ENCODE assay signal across 20 cellular contexts in the genomic region with DNA sequence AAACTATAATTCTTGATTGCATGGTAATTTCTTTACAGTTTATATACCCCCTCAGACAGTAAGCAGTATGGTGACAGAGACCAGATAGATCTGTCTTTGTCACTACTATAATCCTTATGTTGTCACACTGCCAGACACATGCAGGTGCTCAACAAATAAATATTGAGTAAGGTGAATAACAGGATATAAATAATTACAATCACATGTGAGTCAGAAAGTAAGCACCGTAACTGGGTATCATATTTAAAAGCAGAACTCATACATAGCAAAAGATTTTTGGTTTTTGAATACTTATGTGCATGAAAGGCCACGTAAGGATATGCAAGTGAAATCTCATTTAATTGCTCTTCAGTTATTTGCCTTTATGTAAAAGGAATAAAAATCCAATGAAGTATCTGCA.
"Had no signal": no experiment of that assay in that cellular context is flagged by ENCODE, and none has a peak within 500 bp of the region (broad histone marks: within the 10 kb centered on the region; RNA-seq: fewer than 3 reads in every experiment).

No MANE protein-coding gene starts in this region.

- DNase-seq: activated CD4-positive, alpha-beta T cell treated with anti-CD3 and anti-CD28 coated beads for 48 hours; activated CD4-positive, alpha-beta T cell treated with anti-CD3 and anti-CD28 coated beads, Interleukin-2, amount 50 U/mL, for 4 hours; activated CD4-positive, CD25-positive, alpha-beta regulatory T cell treated with anti-CD3 and anti-CD28 coated beads, Interleukin-2, amount 50 U/mL, for 72 hours; activated CD8-positive, alpha-beta memory T cell treated with anti-CD3 and anti-CD28 coated beads, Interleukin-2, amount 50 U/mL, for 48 hours; activated CD8-positive, alpha-beta T cell treated with anti-CD3 and anti-CD28 coated beads, Interleukin-2, amount 10 ng/mL, durations not matched to agents 7 days and 5 days; activated naive CD4-positive, alpha-beta T cell treated with anti-CD3 and anti-CD28 coated beads, Interleukin-2, amount 50 U/mL, for 16 hours; activated naive CD8-positive, alpha-beta T cell treated with anti-CD3 and anti-CD28 coated beads, Interleukin-2, amount 10 ng/mL, durations not matched to agents 7 days and 5 days; activated T-cell treated with anti-CD3 and anti-CD28 coated beads, Interleukin-2, amount 50 U/mL, for 1 hour; adrenal gland; anterior cingulate cortex; caudate nucleus; MM.1S; NCI-H1105 treated with DMSO at 0.1 percent for 48 hours; NCI-H1436 treated with DMSO at 0.1 percent for 48 hours; NCI-H187; NCI-H2107; NCI-H2171 treated with DMSO at 0.1 percent for 48 hours; NCI-H510A treated with DMSO at 0.1 percent for 48 hours; SHP77 treated with DMSO at 0.1 percent for 48 hours had no signal

- ATAC-seq: activated CD8-positive, alpha-beta T cell treated with anti-CD3 and anti-CD28 coated beads, Interleukin-2, amount 10 ng/mL, durations not matched to agents 7 days and 5 days had no signal

- H3K36me3 ChIP-seq: adrenal gland had no signal

- H3K27me3 ChIP-seq: adrenal gland had no signal

- H3K9me3 ChIP-seq: adrenal gland had no signal

- H3K4me1 ChIP-seq: adrenal gland had no signal

- H3K27ac ChIP-seq: adrenal gland, KMS-11 had no signal

- H3K4me3 ChIP-seq: adrenal gland had no signal
